In the genomic region with DNA sequence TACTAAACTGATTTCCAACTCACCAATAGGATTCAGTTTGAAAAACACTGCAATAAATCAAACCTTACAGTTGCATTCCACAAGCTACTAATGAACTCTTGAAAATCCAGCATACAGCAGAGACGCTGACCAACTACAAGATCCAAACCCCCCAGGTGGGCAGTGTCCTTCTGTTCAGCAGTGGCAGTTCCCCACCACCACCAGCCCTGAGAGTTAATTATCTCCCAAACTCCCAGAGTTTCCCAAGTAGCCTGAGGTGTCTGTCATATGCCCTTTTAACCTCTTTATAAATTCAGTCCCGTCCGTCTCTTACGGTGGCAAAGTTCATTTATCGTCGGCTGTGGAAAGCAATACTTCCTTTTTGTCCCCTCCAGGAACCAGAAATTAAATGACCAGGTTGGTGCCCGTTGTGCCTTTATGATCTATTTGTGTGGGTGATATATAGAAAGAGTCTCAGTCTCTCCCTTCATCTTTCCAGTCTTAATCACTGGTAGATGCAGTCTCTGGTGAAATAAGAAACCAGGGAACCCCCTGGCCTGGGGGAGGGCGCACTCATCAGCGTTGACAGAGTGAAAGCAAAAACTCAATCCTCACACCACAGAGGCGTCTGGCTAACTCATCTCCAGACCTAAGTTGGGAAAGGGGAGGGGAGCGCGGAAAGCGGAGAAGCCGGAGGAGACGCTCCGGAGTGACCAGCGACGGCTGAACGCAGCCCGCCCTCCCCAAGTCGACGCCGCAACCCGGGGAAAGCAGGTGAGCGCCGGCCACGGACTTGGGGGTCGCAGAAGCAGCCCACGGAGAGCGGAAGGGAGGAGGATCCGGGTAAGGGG, we compare ENCODE assay signal across 1 cellular context.
TF ChIP-seq lines count a peak whose summit lies in the region.

No MANE protein-coding gene starts in this region.

TF ChIP-seq in HepG2, 621 proteins besides CTCF, POLR2A, EP300 and RAD21 (continued from another document):
- TF ChIP-seq, protein P1, sequence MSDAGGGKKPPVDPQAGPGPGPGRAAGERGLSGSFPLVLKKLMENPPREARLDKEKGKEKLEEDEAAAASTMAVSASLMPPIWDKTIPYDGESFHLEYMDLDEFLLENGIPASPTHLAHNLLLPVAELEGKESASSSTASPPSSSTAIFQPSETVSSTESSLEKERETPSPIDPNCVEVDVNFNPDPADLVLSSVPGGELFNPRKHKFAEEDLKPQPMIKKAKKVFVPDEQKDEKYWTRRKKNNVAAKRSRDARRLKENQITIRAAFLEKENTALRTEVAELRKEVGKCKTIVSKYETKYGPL (CRISPR knock-in tag; IDR thresholded peaks at IDR 0.05), result no peak
- peak; percentile 30; the same call in 1 of the 2 replicates for TF ChIP-seq SNAPC5 (CRISPR knock-in tag; IDR thresholded peaks at IDR 0.05; ENCODE audit: borderline replicate concordance)
- no peak for TF ChIP-seq MZF1 (CRISPR knock-in tag; IDR thresholded peaks at IDR 0.05; ENCODE audit: borderline replicate concordance)
- no peak for TF ChIP-seq THYN1 (CRISPR knock-in tag; IDR thresholded peaks at IDR 0.05; ENCODE audit: borderline replicate concordance, low read depth)
- TF ChIP-seq KDM2A (CRISPR knock-in tag; IDR thresholded peaks at IDR 0.05; ENCODE audit: borderline replicate concordance, low read depth), result peak; percentile 62
- 0 out of 2 replicates have a peak, but pooled peaks have one; percentile 41 for TF ChIP-seq KDM5A (IDR thresholded peaks at IDR 0.05; ENCODE audit: borderline replicate concordance, low read length)
- no peak for TF ChIP-seq ZNF414 (CRISPR knock-in tag; IDR thresholded peaks at IDR 0.05)
- TF ChIP-seq HNRNPLL (IDR thresholded peaks at IDR 0.05; ENCODE audit: low read depth, low read length, poor library complexity, severe bottlenecking), result peak; percentile 64
- no peak for TF ChIP-seq ZFX (CRISPR knock-in tag; IDR thresholded peaks at IDR 0.05; ENCODE audit: low read depth)
- no peak for TF ChIP-seq ZBTB8A (CRISPR knock-in tag; IDR thresholded peaks at IDR 0.05; ENCODE audit: borderline replicate concordance, low read depth)
- TF ChIP-seq CHD4 (IDR thresholded peaks at IDR 0.05; ENCODE audit: borderline replicate concordance, low read length), result no peak
TF ChIP-seq in HepG2: peak in this region for 81.
